Comparison of ENCODE assay signal across 24 cellular contexts in the genomic region with DNA sequence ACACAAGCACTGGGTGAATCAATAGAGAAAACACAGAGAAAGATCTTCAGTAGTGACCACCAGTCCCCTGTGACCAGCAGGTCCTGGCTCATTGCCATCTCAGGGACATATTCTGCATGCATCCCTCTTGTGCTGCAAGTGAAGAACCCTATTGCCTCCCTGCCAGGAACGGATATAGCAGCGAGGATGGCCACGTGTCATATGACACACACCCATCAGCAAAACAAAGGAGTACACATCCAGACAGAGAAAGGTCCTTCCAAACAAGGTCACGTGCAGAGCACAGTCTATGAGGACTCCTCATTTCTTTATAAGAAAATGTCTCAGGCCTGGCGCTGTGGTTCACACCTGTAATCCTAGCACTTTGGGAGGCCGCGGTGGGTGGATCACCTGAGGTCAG.
"Had no signal": no experiment of that assay in that cellular context is flagged by ENCODE, and none has a peak within 500 bp of the region (broad histone marks: within the 10 kb centered on the region; RNA-seq: fewer than 3 reads in every experiment).

No MANE protein-coding gene starts in this region.

- FAIRE-seq: TTC549 had no signal

- H3K27me3 ChIP-seq: brain microvascular endothelial cell, cardiac muscle cell had no signal

- H3K36me3 ChIP-seq: brain microvascular endothelial cell, cardiac muscle cell had no signal

- H3K4me3 ChIP-seq: cardiac muscle cell, SK-N-MC had no signal

- ATAC-seq: activated T-cell treated with anti-CD3 and anti-CD28 coated beads, Interleukin-2, amount 50 U/mL, for 4 hours; PC-3; T-cell had no signal

- DNase-seq: activated CD4-positive, alpha-beta memory T cell treated with anti-CD3 and anti-CD28 coated beads for 36 hours; activated CD4-positive, alpha-beta T cell treated with anti-CD3 and anti-CD28 coated beads, Interleukin-2, amount 10 ng/mL, durations not matched to agents 7 days and 5 days; activated CD4-positive, CD25-positive, alpha-beta regulatory T cell; activated CD8-positive, alpha-beta memory T cell treated with anti-CD3 and anti-CD28 coated beads for 24 hours; activated effector memory CD4-positive, alpha-beta T cell treated with anti-CD3 and anti-CD28 coated beads, Interleukin-2, amount 50 U/mL, for 16 hours; activated naive CD4-positive, alpha-beta T cell treated with anti-CD3 and anti-CD28 coated beads for 36 hours; activated T-cell treated with anti-CD3 and anti-CD28 coated beads, Interleukin-2, amount 50 U/mL, for 4 hours; brain microvascular endothelial cell; Kasumi-1; KBM-7; NCI-H1048; NCI-H1694; NCI-H2029; NCI-H2107; NCI-H524 treated with DMSO at 0.1 percent for 48 hours; PC-3; SIG-M5; T-cell; T-helper 2 cell; T1000 had no signal

- H3K27ac ChIP-seq: brain microvascular endothelial cell, cardiac muscle cell, SK-N-MC, VCaP had no signal
